ENCODE assay signal across 9 cellular contexts in genomic region chrX:22526339-22526738, GRCh38.
DNase-seq lines count a peak whose midpoint lies in the region; ATAC-seq and TF ChIP-seq lines count a peak whose summit lies in the region.
"Had no signal": no experiment of that assay in that cellular context is flagged by ENCODE, and none has a peak within 500 bp of the region (broad histone marks: within the 10 kb centered on the region; RNA-seq: fewer than 3 reads in every experiment).

No MANE protein-coding gene starts in this region.

- DNase-seq in activated CD4-positive, alpha-beta T cell treated with anti-CD3 and anti-CD28 coated beads for 36 hours = no peak
- DNase-seq in activated CD4-positive, alpha-beta T cell treated with anti-CD3 and anti-CD28 coated beads, Interleukin-2, amount 10 ng/mL, durations not matched to agents 7 days and 5 days = no peak
- DNase-seq in T1000 (lab: John Stamatoyannopoulos, UW) (peak; percentile 0), spleen (no peak), NCI-H146 (lab: John Stamatoyannopoulos, UW) (no peak)
- DNase-seq in CD4-positive, alpha-beta memory T cell = no peak
- no peak for DNase-seq in activated naive CD4-positive, alpha-beta T cell treated with anti-CD3 and anti-CD28 coated beads for 36 hours

- H3K9me3 ChIP-seq in CD4-positive, alpha-beta memory T cell (ENCODE audit: control insufficient read depth in 1 of 2, low read length in 2 of 2) = no peaks in the 10 kb centered on the region
- peaks cover 0 to 12% (median 0%) of the 10 kb centered on the region in 8 donors for H3K9me3 ChIP-seq in spleen

- H3K4me3 Mint-ChIP-seq in activated CD4-positive, alpha-beta T cell treated with anti-CD3 and anti-CD28 coated beads for 36 hours = no peak overlapping the region
- no peak overlapping the region for H3K4me3 Mint-ChIP-seq in activated CD4-positive, alpha-beta T cell treated with anti-CD3 and anti-CD28 coated beads, Interleukin-2, amount 10 ng/mL, durations not matched to agents 7 days and 5 days
- H3K4me3 Mint-ChIP-seq in CD4-positive, alpha-beta memory T cell = no peak overlapping the region
- no peak overlapping the region for H3K4me3 Mint-ChIP-seq in activated naive CD4-positive, alpha-beta T cell treated with anti-CD3 and anti-CD28 coated beads for 36 hours
- H3K4me3 Mint-ChIP-seq: dendritic cell treated with granulocyte-macrophage colony-stimulating factor and Interleukin-4, amounts not matched to agents 40 ng/mL and 50 ng/mL, for 4 days had no signal

- TF ChIP-seq CTCF in spleen (IDR thresholded peaks at IDR 0.05 in 8 of 11, conservative IDR thresholded peaks at IDR 0.05 in 3 of 11) = no peak

- no peaks in the 10 kb centered on the region for H3K4me1 ChIP-seq in CD4-positive, alpha-beta memory T cell (ENCODE audit: insufficient read depth, low read length)
- peaks cover 0 to 3% (median 0%) of the 10 kb centered on the region in 6 donors for H3K4me1 ChIP-seq in spleen

- peak; percentile 33 for ATAC-seq in activated CD4-positive, alpha-beta T cell treated with anti-CD3 and anti-CD28 coated beads for 36 hours
- ATAC-seq in HG03108 (IDR thresholded peaks at IDR 0.05; ENCODE audit: unreplicated experiment) = peak; percentile 97

- intact Hi-C loops in activated CD4-positive, alpha-beta T cell treated with anti-CD3 and anti-CD28 coated beads for 36 hours (cut with DNase I, micrococcal nuclease) = no loop called here
- intact Hi-C loops in CD4-positive, alpha-beta memory T cell (cut with micrococcal nuclease) = no loop called here
- intact Hi-C loops in spleen (cut with DNase I; ENCODE audit: low total_unique reads) = no loop called here
- intact Hi-C loops in activated naive CD4-positive, alpha-beta T cell treated with anti-CD3 and anti-CD28 coated beads for 36 hours (cut with micrococcal nuclease) = no loop called here

- H3K27ac ChIP-seq in CD4-positive, alpha-beta memory T cell (ENCODE audit: low read depth, low read length) = no peak overlapping the region
- H3K27ac ChIP-seq in spleen = no peak overlapping the region

- no peaks in the 10 kb centered on the region for H3K27me3 Mint-ChIP-seq in activated CD4-positive, alpha-beta T cell treated with anti-CD3 and anti-CD28 coated beads for 36 hours
- H3K27me3 Mint-ChIP-seq in activated CD4-positive, alpha-beta T cell treated with anti-CD3 and anti-CD28 coated beads, Interleukin-2, amount 10 ng/mL, durations not matched to agents 7 days and 5 days = no peaks in the 10 kb centered on the region
- H3K27me3 Mint-ChIP-seq in CD4-positive, alpha-beta memory T cell = no peaks in the 10 kb centered on the region
- H3K27me3 Mint-ChIP-seq in activated naive CD4-positive, alpha-beta T cell treated with anti-CD3 and anti-CD28 coated beads for 36 hours (ENCODE audit: low read depth) = no peaks in the 10 kb centered on the region
- H3K27me3 Mint-ChIP-seq: dendritic cell treated with granulocyte-macrophage colony-stimulating factor and Interleukin-4, amounts not matched to agents 40 ng/mL and 50 ng/mL, for 4 days had no signal

- H3K36me3 Mint-ChIP-seq in activated CD4-positive, alpha-beta T cell treated with anti-CD3 and anti-CD28 coated beads for 36 hours (ENCODE audit: low read depth) = no peaks in the 10 kb centered on the region
- no peaks in the 10 kb centered on the region for H3K36me3 Mint-ChIP-seq in activated CD4-positive, alpha-beta T cell treated with anti-CD3 and anti-CD28 coated beads, Interleukin-2, amount 10 ng/mL, durations not matched to agents 7 days and 5 days (ENCODE audit: low read depth)
- H3K36me3 Mint-ChIP-seq in CD4-positive, alpha-beta memory T cell = no peaks in the 10 kb centered on the region
- H3K36me3 Mint-ChIP-seq in activated naive CD4-positive, alpha-beta T cell treated with anti-CD3 and anti-CD28 coated beads for 36 hours (ENCODE audit: low read depth) = no peaks in the 10 kb centered on the region

- 58 to 80% (median 65%) methylated on average over 3 of the region's 3 CpGs for WGBS in spleen, 5 donors

- H3K4me1 Mint-ChIP-seq in activated CD4-positive, alpha-beta T cell treated with anti-CD3 and anti-CD28 coated beads for 36 hours = no peaks in the 10 kb centered on the region
- H3K4me1 Mint-ChIP-seq in activated CD4-positive, alpha-beta T cell treated with anti-CD3 and anti-CD28 coated beads, Interleukin-2, amount 10 ng/mL, durations not matched to agents 7 days and 5 days = no peaks in the 10 kb centered on the region
- H3K4me1 Mint-ChIP-seq in CD4-positive, alpha-beta memory T cell = no peaks in the 10 kb centered on the region
- no peaks in the 10 kb centered on the region for H3K4me1 Mint-ChIP-seq in activated naive CD4-positive, alpha-beta T cell treated with anti-CD3 and anti-CD28 coated beads for 36 hours (ENCODE audit: low read depth)

- no peak overlapping the region for H3K4me3 ChIP-seq in CD4-positive, alpha-beta memory T cell (ENCODE audit: low read length in 2 of 2)
- no peak overlapping the region for H3K4me3 ChIP-seq in spleen

- CTCF ChIA-PET in activated CD4-positive, alpha-beta T cell treated with anti-CD3 and anti-CD28 coated beads for 36 hours (lab: Charles Lee) = no interaction called here
- CTCF ChIA-PET in activated CD4-positive, alpha-beta T cell treated with anti-CD3 and anti-CD28 coated beads, Interleukin-2, amount 10 ng/mL, durations not matched to agents 7 days and 5 days (lab: Charles Lee) = no interaction called here
- CTCF ChIA-PET in CD4-positive, alpha-beta memory T cell (lab: Charles Lee; ENCODE audit: partially characterized antibody) = interaction anchor here (0.6 kb wide), 1 partner anchor 76 kb away, joined by 3 read pairs; no protein-coding TSS in a partner anchor
- CTCF ChIA-PET in activated naive CD4-positive, alpha-beta T cell treated with anti-CD3 and anti-CD28 coated beads for 36 hours (lab: Charles Lee) = no interaction called here

- H3K27me3 ChIP-seq in CD4-positive, alpha-beta memory T cell (ENCODE audit: insufficient read depth, low read length) = no peaks in the 10 kb centered on the region
- H3K27me3 ChIP-seq in spleen (replicated peaks in 1 of 7) = no peaks in the 10 kb centered on the region

- POLR2A ChIA-PET in activated CD4-positive, alpha-beta T cell treated with anti-CD3 and anti-CD28 coated beads for 36 hours (lab: Charles Lee) = no interaction called here
- POLR2A ChIA-PET in activated CD4-positive, alpha-beta T cell treated with anti-CD3 and anti-CD28 coated beads, Interleukin-2, amount 10 ng/mL, durations not matched to agents 7 days and 5 days (lab: Charles Lee) = no interaction called here
- POLR2A ChIA-PET in CD4-positive, alpha-beta memory T cell (lab: Charles Lee; ENCODE audit: partially characterized antibody) = no interaction called here

- H3K9me3 Mint-ChIP-seq in activated CD4-positive, alpha-beta T cell treated with anti-CD3 and anti-CD28 coated beads for 36 hours (ENCODE audit: low read depth) = no peaks in the 10 kb centered on the region
- no peaks in the 10 kb centered on the region for H3K9me3 Mint-ChIP-seq in activated CD4-positive, alpha-beta T cell treated with anti-CD3 and anti-CD28 coated beads, Interleukin-2, amount 10 ng/mL, durations not matched to agents 7 days and 5 days
- H3K9me3 Mint-ChIP-seq in CD4-positive, alpha-beta memory T cell = peaks cover 0 to 6% (median 1%) of the 10 kb centered on the region in 8 donors
- no peaks in the 10 kb centered on the region for H3K9me3 Mint-ChIP-seq in activated naive CD4-positive, alpha-beta T cell treated with anti-CD3 and anti-CD28 coated beads for 36 hours

- no peak overlapping the region for H3K27ac Mint-ChIP-seq in activated CD4-positive, alpha-beta T cell treated with anti-CD3 and anti-CD28 coated beads for 36 hours
- H3K27ac Mint-ChIP-seq in activated CD4-positive, alpha-beta T cell treated with anti-CD3 and anti-CD28 coated beads, Interleukin-2, amount 10 ng/mL, durations not matched to agents 7 days and 5 days = no peak overlapping the region
- H3K27ac Mint-ChIP-seq in CD4-positive, alpha-beta memory T cell = no peak overlapping the region
- H3K27ac Mint-ChIP-seq in activated naive CD4-positive, alpha-beta T cell treated with anti-CD3 and anti-CD28 coated beads for 36 hours = no peak overlapping the region
- H3K27ac Mint-ChIP-seq: dendritic cell treated with granulocyte-macrophage colony-stimulating factor and Interleukin-4, amounts not matched to agents 40 ng/mL and 50 ng/mL, for 4 days had no signal

- no peak for TF ChIP-seq POLR2A in spleen (IDR thresholded peaks at IDR 0.05)

- no peaks in the 10 kb centered on the region for H3K36me3 ChIP-seq in CD4-positive, alpha-beta memory T cell (ENCODE audit: insufficient read depth, low read length)
- no peaks in the 10 kb centered on the region for H3K36me3 ChIP-seq in spleen
